8 cellular contexts compared by ENCODE assay signal in the genomic region with DNA sequence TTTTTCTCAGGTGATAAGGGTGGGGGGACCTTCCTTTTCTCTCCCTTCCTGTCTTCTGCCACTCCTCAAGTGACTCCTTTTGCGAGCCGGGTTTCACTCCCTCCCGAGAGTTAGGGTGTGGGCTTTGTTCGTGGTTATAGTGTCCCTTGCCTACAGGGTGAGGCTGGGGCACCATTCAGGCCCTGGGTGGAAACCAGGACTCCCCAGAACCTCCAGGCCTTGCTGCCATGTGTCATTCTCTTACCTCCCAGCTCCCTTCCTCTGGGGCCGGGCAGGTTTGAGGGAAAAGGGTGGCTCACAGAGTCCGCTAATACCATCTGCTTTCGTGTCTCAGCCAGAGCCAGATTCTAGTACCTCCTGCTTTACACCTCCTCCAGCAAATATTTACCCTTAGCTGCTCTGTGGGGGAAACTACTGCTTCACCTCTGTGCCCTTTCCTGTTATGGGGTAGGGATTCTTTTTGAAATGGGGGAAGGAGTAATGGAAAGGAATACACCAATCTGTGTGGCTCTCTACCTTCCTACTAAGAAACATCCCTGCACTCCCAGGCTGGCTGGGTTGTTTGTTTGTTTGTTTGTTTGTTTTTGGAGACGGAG. TPM values are rescaled to one million over a fixed set of nuclear protein-coding genes. Genes with fewer than 3 reads are reported as not detected.
DNase-seq lines count a peak whose midpoint lies in the region; ATAC-seq and TF ChIP-seq lines count a peak whose summit lies in the region.

No MANE protein-coding gene starts in this region.

- H3K4me2 ChIP-seq in DND-41 (ENCODE audit: insufficient read depth, low read length): peak overlapping the region; percentile 84
- peak overlapping the region; percentile 95 for H3K4me2 ChIP-seq in osteoblast (ENCODE audit: insufficient read depth, low read length)

- H3K79me2 ChIP-seq in DND-41 (ENCODE audit: insufficient read depth, low read length): peaks cover 78% of the 10 kb centered on the region
- H3K79me2 ChIP-seq in osteoblast (ENCODE audit: insufficient read depth, low read length): peaks cover 78% of the 10 kb centered on the region

- H3K27ac ChIP-seq in DND-41 (ENCODE audit: low read length) (no peak overlapping the region), osteoblast (ENCODE audit: low read depth, low read length) (peak overlapping the region; percentile 98)

- peaks cover 17% of the 10 kb centered on the region for H3K36me3 Mint-ChIP-seq in endothelial cell (ENCODE audit: low read depth, unreplicated experiment)

- peak overlapping the region; percentile 90; the same call in 1 of the 2 replicates for H3K9ac ChIP-seq in DND-41 (ENCODE audit: low read depth, low read length)

- H3K4me1 Mint-ChIP-seq in endothelial cell (ENCODE audit: unreplicated experiment): peaks cover 67% of the 10 kb centered on the region

- H3K27me3 Mint-ChIP-seq in endothelial cell (ENCODE audit: unreplicated experiment): peaks cover 21% of the 10 kb centered on the region

- TF ChIP-seq CTCF in DND-41 (IDR thresholded peaks at IDR 0.05; ENCODE audit: borderline replicate concordance, extremely low read depth, low read length, poor library complexity, severe bottlenecking) (no peak), endothelial cell (IDR thresholded peaks at IDR 0.05; ENCODE audit: unreplicated experiment) (no peak), osteoblast (IDR thresholded peaks at IDR 0.05; ENCODE audit: extremely low read depth, low read depth, low read length) (no peak)

- peaks cover 5% of the 10 kb centered on the region for H3K9me3 Mint-ChIP-seq in endothelial cell (ENCODE audit: unreplicated experiment)

- no peak for ATAC-seq in DND-41 (ENCODE audit: insufficient read depth, low read depth)
- ATAC-seq in GM21723 (IDR thresholded peaks at IDR 0.05; ENCODE audit: unreplicated experiment): no peak
- ATAC-seq in GM18909 (IDR thresholded peaks at IDR 0.05; ENCODE audit: poor library complexity, unreplicated experiment): no peak

- H4K20me1 ChIP-seq in DND-41 (ENCODE audit: insufficient read depth, low read length) (peaks cover 62% of the 10 kb centered on the region), osteoblast (ENCODE audit: insufficient read depth, low read length) (peaks cover 45% of the 10 kb centered on the region)

- H3K9me3 ChIP-seq in DND-41 (ENCODE audit: insufficient read depth, low read length, severe bottlenecking): no peaks in the 10 kb centered on the region
- no peaks in the 10 kb centered on the region for H3K9me3 ChIP-seq in osteoblast (ENCODE audit: low read depth, low read length)

- H2AFZ ChIP-seq in DND-41 (ENCODE audit: low read depth, low read length) (no peak overlapping the region), osteoblast (ENCODE audit: low read length) (no peak overlapping the region)

- DNase-seq in DND-41 (no peak), OCI-M1 (lab: John Stamatoyannopoulos, UW) (peak; percentile 52), endothelial cell (ENCODE audit: low spot score) (no peak), osteoblast (ENCODE audit: insufficient read length, low spot score, missing footprints) (peak; percentile 68), NCI-H2227 treated with DMSO at 0.1 percent for 48 hours (lab: John Stamatoyannopoulos, UW) (no peak), COLO829 (ENCODE audit: low spot score) (no peak)

- H3K4me3 Mint-ChIP-seq in endothelial cell (ENCODE audit: unreplicated experiment): peak overlapping the region; percentile 100

- peak overlapping the region; percentile 80 for H3K27ac Mint-ChIP-seq in endothelial cell (ENCODE audit: unreplicated experiment)

- H3K27me3 ChIP-seq in DND-41 (ENCODE audit: insufficient read depth, low read length, poor library complexity) (no peaks in the 10 kb centered on the region), osteoblast (ENCODE audit: insufficient read depth, low read length) (no peaks in the 10 kb centered on the region)

- H3K4me3 ChIP-seq in DND-41 (ENCODE audit: low read depth in 1 of 2, low read length in 2 of 2): peak overlapping the region in 1 of 2 experiments; percentile 75; a peak in 2 of 4 replicates
- H3K4me3 ChIP-seq in osteoblast (ENCODE audit: insufficient read depth, low read length): peak overlapping the region; percentile 91

- H3K4me1 ChIP-seq in DND-41 (ENCODE audit: insufficient read depth, low read length): peaks cover 53% of the 10 kb centered on the region
- peaks cover 57% of the 10 kb centered on the region for H3K4me1 ChIP-seq in osteoblast (ENCODE audit: insufficient read depth, low read length)

- peaks cover 8% of the 10 kb centered on the region; the same call in 1 of the 2 replicates for H3K36me3 ChIP-seq in DND-41 (ENCODE audit: insufficient read depth, low read length)
- peaks cover 14% of the 10 kb centered on the region for H3K36me3 ChIP-seq in osteoblast (ENCODE audit: insufficient read depth, low read length)

RNA-seq across cellular contexts. Expression of a gene that starts 2.8 kb away (rescaled TPM):
- total RNA-seq in endothelial cell (ENCODE audit: unreplicated experiment) (744 TPM), osteoblast (204 and 229 TPM in 2 replicates)

RNA-seq across cellular contexts. Expression of a gene that starts 31.3 kb away (rescaled TPM):
- 469 TPM for total RNA-seq in endothelial cell (ENCODE audit: unreplicated experiment)
- total RNA-seq in osteoblast: 210 and 317 TPM in 2 replicates

RNA-seq across cellular contexts. Expression of a gene that starts 32.5 kb away (rescaled TPM):
- total RNA-seq in endothelial cell (ENCODE audit: unreplicated experiment): 7.5 TPM
- under 0.01 and 0.72 TPM in 2 replicates for total RNA-seq in osteoblast

Comparison
In these comparisons a context has a peak if more than half of its experiments do, and no peak if none do; other contexts are left out.
1. DNase-seq: peak in OCI-M1 (single experiment) and osteoblast (single experiment); none in DND-41 (single experiment), endothelial cell (single experiment), NCI-H2227 treated with DMSO at 0.1 percent for 48 hours (single experiment) and COLO829 (single experiment).